In genomic region chr10:95793401-95794045, GRCh38 we compare ENCODE assay signal across 10 cellular contexts. TPM values are rescaled to one million over a fixed set of nuclear protein-coding genes. Genes with fewer than 3 reads are reported as not detected.
DNase-seq lines count a peak whose midpoint lies in the region; ATAC-seq and TF ChIP-seq lines count a peak whose summit lies in the region.
"Had no signal": no experiment of that assay in that cellular context is flagged by ENCODE, and none has a peak within 500 bp of the region (broad histone marks: within the 10 kb centered on the region; RNA-seq: fewer than 3 reads in every experiment).

No MANE protein-coding gene starts in this region.

- peak overlapping the region; percentile 50 for H3K27ac ChIP-seq in parathyroid adenoma
- H3K27ac ChIP-seq in PC-9 = no peak overlapping the region

- H3F3A ChIP-seq in PC-9 (ENCODE audit: insufficient read depth, low read depth) = no peaks in the 10 kb centered on the region

- H4K20me1 ChIP-seq in PC-9 (ENCODE audit: insufficient read depth) = no peaks in the 10 kb centered on the region

- BruUV-seq in PC-9 (replicated peaks; lab: Mats Ljungman, UMichigan) = no TSS peak

- H3K79me2 ChIP-seq in parathyroid adenoma = no peaks in the 10 kb centered on the region
- no peaks in the 10 kb centered on the region for H3K79me2 ChIP-seq in PC-9 (ENCODE audit: low read depth)

- no peaks in the 10 kb centered on the region for H3K4me1 ChIP-seq in parathyroid adenoma
- H3K4me1 ChIP-seq in PC-9 (replicated peaks; ENCODE audit: insufficient read depth) = peaks cover 7% of the 10 kb centered on the region; the same call in 1 of the 2 replicates

- H3K9me3 ChIP-seq in parathyroid adenoma (ENCODE audit: control insufficient read depth, low read length) (no peaks in the 10 kb centered on the region), PC-9 (ENCODE audit: insufficient read depth, low read depth) (no peaks in the 10 kb centered on the region)
- H3K9me3 ChIP-seq: tibial nerve had no signal

- POLR2A ChIA-PET in activated naive CD8-positive, alpha-beta T cell treated with anti-CD3 and anti-CD28 coated beads, Interleukin-2, amount 10 ng/mL, durations not matched to agents 7 days and 5 days (lab: Charles Lee) = interaction anchor here (1.0 kb wide), 1 partner anchor 36 kb away, joined by 3 read pairs; no protein-coding TSS in a partner anchor
- POLR2A ChIA-PET in PC-9 (lab: Charles Lee; ENCODE audit: unreplicated experiment) = no interaction called here

- H3K9me2 ChIP-seq in PC-9 (ENCODE audit: insufficient read depth) = no peaks in the 10 kb centered on the region

- CTCF ChIA-PET in PC-9 (lab: Charles Lee) = no interaction called here

- peaks cover 31% of the 10 kb centered on the region for H3K36me3 Mint-ChIP-seq in activated naive CD8-positive, alpha-beta T cell treated with anti-CD3 and anti-CD28 coated beads, Interleukin-2, amount 10 ng/mL, durations not matched to agents 7 days and 5 days
- H3K36me3 Mint-ChIP-seq: naive thymus-derived CD8-positive, alpha-beta T cell had no signal

- peak overlapping the region; percentile 91 for H3K27ac Mint-ChIP-seq in activated naive CD8-positive, alpha-beta T cell treated with anti-CD3 and anti-CD28 coated beads, Interleukin-2, amount 10 ng/mL, durations not matched to agents 7 days and 5 days

- intact Hi-C loops in PC-9 (cut with micrococcal nuclease; ENCODE audit: unreplicated experiment) = no loop called here

- DNase-seq in activated naive CD8-positive, alpha-beta T cell treated with anti-CD3 and anti-CD28 coated beads, Interleukin-2, amount 10 ng/mL, durations not matched to agents 7 days and 5 days = no peak
- DNase-seq in PC-9 (no peak), NCI-H1092 (lab: John Stamatoyannopoulos, UW) (no peak), T1000 (lab: John Stamatoyannopoulos, UW) (no peak)
- DNase-seq: naive thymus-derived CD8-positive, alpha-beta T cell had no signal

- H3K4me2 ChIP-seq in parathyroid adenoma (ENCODE audit: low read length) (no peak overlapping the region), PC-9 (no peak overlapping the region)

- TF ChIP-seq CTCF in parathyroid adenoma (IDR thresholded peaks at IDR 0.05) = no peak
- TF ChIP-seq CTCF in PC-9 (conservative IDR thresholded peaks at IDR 0.05) = no peak

- H3K9me3 Mint-ChIP-seq in activated naive CD8-positive, alpha-beta T cell treated with anti-CD3 and anti-CD28 coated beads, Interleukin-2, amount 10 ng/mL, durations not matched to agents 7 days and 5 days = peaks cover 6% of the 10 kb centered on the region
- H3K9me3 Mint-ChIP-seq: naive thymus-derived CD8-positive, alpha-beta T cell had no signal

- ATAC-seq in GM18517 (IDR thresholded peaks at IDR 0.05; ENCODE audit: unreplicated experiment) (peak; percentile 34), HG02981 (IDR thresholded peaks at IDR 0.05; ENCODE audit: unreplicated experiment) (peak; percentile 46), HG03196 (IDR thresholded peaks at IDR 0.05; ENCODE audit: unreplicated experiment) (no peak)
- ATAC-seq in activated naive CD8-positive, alpha-beta T cell treated with anti-CD3 and anti-CD28 coated beads, Interleukin-2, amount 10 ng/mL, durations not matched to agents 7 days and 5 days (ENCODE audit: low read depth) = peak; percentile 84
- ATAC-seq: naive thymus-derived CD8-positive, alpha-beta T cell had no signal

- H3K4me3 ChIP-seq in parathyroid adenoma (ENCODE audit: low read depth, low read length) (no peak overlapping the region), PC-9 (no peak overlapping the region)
- H3K4me3 ChIP-seq: tibial nerve had no signal

- H3K27me3 Mint-ChIP-seq in activated naive CD8-positive, alpha-beta T cell treated with anti-CD3 and anti-CD28 coated beads, Interleukin-2, amount 10 ng/mL, durations not matched to agents 7 days and 5 days = peaks cover 2% of the 10 kb centered on the region

- peak overlapping the region; percentile 50 for H3K4me3 Mint-ChIP-seq in activated naive CD8-positive, alpha-beta T cell treated with anti-CD3 and anti-CD28 coated beads, Interleukin-2, amount 10 ng/mL, durations not matched to agents 7 days and 5 days

- no peaks in the 10 kb centered on the region for H3K27me3 ChIP-seq in parathyroid adenoma (ENCODE audit: control insufficient read depth, insufficient read depth, low read length)
- no peaks in the 10 kb centered on the region for H3K27me3 ChIP-seq in PC-9 (ENCODE audit: insufficient read depth, low read depth)
- H3K27me3 ChIP-seq: tibial nerve had no signal

- no peak overlapping the region for H2AFZ ChIP-seq in parathyroid adenoma
- no peak overlapping the region for H2AFZ ChIP-seq in PC-9

- no peaks in the 10 kb centered on the region for H3K36me3 ChIP-seq in parathyroid adenoma (ENCODE audit: control insufficient read depth, insufficient read depth, low read length)
- no peaks in the 10 kb centered on the region for H3K36me3 ChIP-seq in PC-9 (ENCODE audit: low read depth)
- H3K36me3 ChIP-seq: tibial nerve had no signal

- peaks cover 54% of the 10 kb centered on the region for H3K4me1 Mint-ChIP-seq in activated naive CD8-positive, alpha-beta T cell treated with anti-CD3 and anti-CD28 coated beads, Interleukin-2, amount 10 ng/mL, durations not matched to agents 7 days and 5 days

- no peak overlapping the region for H3K9ac ChIP-seq in parathyroid adenoma

RNA-seq across cellular contexts. Expression of gene ENTPD1, which starts 37.6 kb away (rescaled TPM):
- 10 to 100 TPM; 10.9 to 11.6 TPM for total RNA-seq in activated naive CD8-positive, alpha-beta T cell treated with anti-CD3 and anti-CD28 coated beads, Interleukin-2, amount 10 ng/mL, durations not matched to agents 7 days and 5 days
- not detected in 2 replicates for total RNA-seq in PC-9 (2021)
